Comparison of ENCODE assay signal across 31 cellular contexts in the genomic region with DNA sequence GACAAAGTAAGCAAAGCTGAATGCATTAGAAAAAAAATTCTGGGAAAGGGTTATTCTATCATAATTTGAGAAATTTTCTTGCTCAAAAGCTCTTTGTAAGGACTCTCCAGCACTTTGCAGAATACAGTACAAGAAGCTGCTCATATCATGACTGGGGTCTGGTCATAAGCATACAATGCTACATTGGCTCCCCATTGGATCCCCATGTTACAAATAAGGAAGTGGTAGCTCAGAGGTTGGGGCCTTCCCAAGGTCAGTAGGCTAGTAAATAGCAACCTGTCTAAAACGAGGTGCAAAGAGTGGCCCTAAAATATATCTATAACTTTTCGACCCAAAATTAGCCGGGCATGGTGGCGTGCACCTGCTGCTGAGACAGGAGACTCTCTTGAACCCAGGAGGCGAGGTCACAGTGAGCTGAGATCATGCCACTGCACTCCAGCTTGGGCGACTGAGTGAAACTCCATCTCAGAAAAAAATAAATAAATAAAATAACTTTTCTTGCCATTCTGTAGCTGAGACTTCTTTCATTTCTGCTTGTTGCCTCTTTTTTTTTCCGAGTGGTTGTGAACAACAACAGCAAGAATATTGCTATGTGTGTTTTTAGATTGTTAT. TPM values are rescaled to one million over a fixed set of nuclear protein-coding genes. Genes with fewer than 3 reads are reported as not detected.
"Had no signal": no experiment of that assay in that cellular context is flagged by ENCODE, and none has a peak within 500 bp of the region (broad histone marks: within the 10 kb centered on the region; RNA-seq: fewer than 3 reads in every experiment).

No MANE protein-coding gene starts in this region.

- H3K27ac Mint-ChIP-seq: activated CD4-positive, alpha-beta memory T cell treated with anti-CD3 and anti-CD28 coated beads for 36 hours; activated CD4-positive, alpha-beta T cell treated with anti-CD3 and anti-CD28 coated beads, Interleukin-2, amount 10 ng/mL, durations not matched to agents 7 days and 5 days; activated naive CD4-positive, alpha-beta T cell treated with anti-CD3 and anti-CD28 coated beads, Interleukin-2, amount 50 U/mL, for 72 hours; activated naive CD8-positive, alpha-beta T cell treated with anti-CD3 and anti-CD28 coated beads, Interleukin-2, amount 50 U/mL, for 24 hours; brain had no signal

- H3K27ac ChIP-seq: RWPE1, SJCRH30 had no signal

- DNase-seq: activated CD4-positive, alpha-beta memory T cell treated with anti-CD3 and anti-CD28 coated beads for 36 hours; activated CD4-positive, alpha-beta T cell treated with anti-CD3 and anti-CD28 coated beads, Interleukin-2, amount 10 ng/mL, durations not matched to agents 7 days and 5 days; activated CD4-positive, CD25-positive, alpha-beta regulatory T cell; activated CD8-positive, alpha-beta memory T cell treated with anti-CD3 and anti-CD28 coated beads for 24 hours; activated effector memory CD4-positive, alpha-beta T cell treated with anti-CD3 and anti-CD28 coated beads, Interleukin-2, amount 50 U/mL, for 16 hours; activated naive CD4-positive, alpha-beta T cell treated with Interleukin-2 at 50 U/mL for 16 hours; activated naive CD8-positive, alpha-beta T cell treated with anti-CD3 and anti-CD28 coated beads, Interleukin-2, amount 50 U/mL, for 24 hours; activated T-cell treated with anti-CD3 and anti-CD28 coated beads, Interleukin-2, amount 50 U/mL, for 4 hours; amniotic stem cell; NCI-H1048; NCI-H146; NCI-H187 treated with DMSO at 0.1 percent for 48 hours; NCI-H2081 treated with DMSO at 0.1 percent for 48 hours; NCI-H2171; NCI-H2227 treated with DMSO at 0.1 percent for 48 hours; NCI-H446 treated with DMSO at 0.1 percent for 48 hours; NCI-H524 treated with DMSO at 0.1 percent for 48 hours; NCI-H774; OCI-M1; Peyer's patch; Right ventricle myocardium superior; SJCRH30; SK-N-SH; T-helper 1 cell had no signal

- H3K9me3 Mint-ChIP-seq: activated CD4-positive, alpha-beta memory T cell treated with anti-CD3 and anti-CD28 coated beads for 36 hours; activated CD4-positive, alpha-beta T cell treated with anti-CD3 and anti-CD28 coated beads, Interleukin-2, amount 10 ng/mL, durations not matched to agents 7 days and 5 days; activated naive CD4-positive, alpha-beta T cell treated with anti-CD3 and anti-CD28 coated beads, Interleukin-2, amount 50 U/mL, for 72 hours; activated naive CD8-positive, alpha-beta T cell treated with anti-CD3 and anti-CD28 coated beads, Interleukin-2, amount 50 U/mL, for 24 hours; activated T-cell treated with anti-CD3 and anti-CD28 coated beads, Interleukin-2, amount 50 U/mL, for 4 hours; central memory CD8-positive, alpha-beta T cell had no signal

- H3K36me3 Mint-ChIP-seq: activated CD4-positive, alpha-beta memory T cell treated with anti-CD3 and anti-CD28 coated beads for 36 hours; brain had no signal

- H3K36me3 ChIP-seq: Peyer's patch, SJCRH30 had no signal

- H3K9me2 ChIP-seq: SK-N-SH had no signal

- H3K4me3 Mint-ChIP-seq: activated CD4-positive, alpha-beta memory T cell treated with anti-CD3 and anti-CD28 coated beads for 36 hours; activated CD4-positive, alpha-beta T cell treated with anti-CD3 and anti-CD28 coated beads, Interleukin-2, amount 10 ng/mL, durations not matched to agents 7 days and 5 days; activated naive CD8-positive, alpha-beta T cell treated with anti-CD3 and anti-CD28 coated beads, Interleukin-2, amount 50 U/mL, for 24 hours; activated T-cell treated with anti-CD3 and anti-CD28 coated beads, Interleukin-2, amount 50 U/mL, for 4 hours; central memory CD8-positive, alpha-beta T cell had no signal

- ATAC-seq: activated naive CD4-positive, alpha-beta T cell treated with anti-CD3 and anti-CD28 coated beads, Interleukin-2, amount 50 U/mL, for 72 hours; activated naive CD8-positive, alpha-beta T cell treated with anti-CD3 and anti-CD28 coated beads, Interleukin-2, amount 50 U/mL, for 24 hours; activated T-cell treated with anti-CD3 and anti-CD28 coated beads, Interleukin-2, amount 50 U/mL, for 4 hours had no signal

- H3K4me1 Mint-ChIP-seq: central memory CD8-positive, alpha-beta T cell had no signal

- H3K4me2 ChIP-seq: SK-N-SH had no signal

- H3K9me3 ChIP-seq: Peyer's patch, SJCRH30, SK-N-SH had no signal

- H3K4me3 ChIP-seq: SJCRH30 had no signal

- H3K4me1 ChIP-seq: SJCRH30 had no signal

RNA-seq across cellular contexts. Expression of a gene that starts 10.1 kb away (rescaled TPM):
- total RNA-seq: activated CD4-positive, alpha-beta memory T cell treated with anti-CD3 and anti-CD28 coated beads for 36 hours; activated CD4-positive, alpha-beta T cell treated with anti-CD3 and anti-CD28 coated beads, Interleukin-2, amount 10 ng/mL, durations not matched to agents 7 days and 5 days; activated naive CD4-positive, alpha-beta T cell treated with anti-CD3 and anti-CD28 coated beads, Interleukin-2, amount 50 U/mL, for 72 hours; astrocyte; MCF 10A; Right ventricle myocardium superior; SJCRH30; T-helper 2 cell treated with Interferon-gamma antibody and Interleukin-4, amounts not matched to agents 100 ng/mL and 5 ng/mL, for 36 hours had no signal
- polyA plus RNA-seq: SK-N-SH had no signal

RNA-seq across cellular contexts. Expression of a gene that starts 29.5 kb away (rescaled TPM):
- total RNA-seq: activated CD4-positive, alpha-beta memory T cell treated with anti-CD3 and anti-CD28 coated beads for 36 hours; activated CD4-positive, alpha-beta T cell treated with anti-CD3 and anti-CD28 coated beads, Interleukin-2, amount 10 ng/mL, durations not matched to agents 7 days and 5 days; activated naive CD4-positive, alpha-beta T cell treated with anti-CD3 and anti-CD28 coated beads, Interleukin-2, amount 50 U/mL, for 72 hours; activated T-cell treated with anti-CD3 and anti-CD28 coated beads, Interleukin-2, amount 50 U/mL, for 4 hours; astrocyte; MCF 10A; Right ventricle myocardium superior; SJCRH30; T-helper 2 cell treated with Interferon-gamma antibody and Interleukin-4, amounts not matched to agents 100 ng/mL and 5 ng/mL, for 36 hours had no signal
- polyA plus RNA-seq: SK-N-SH had no signal

RNA-seq across cellular contexts. Expression of a gene that starts 39.2 kb away (rescaled TPM):
- total RNA-seq: activated CD4-positive, alpha-beta memory T cell treated with anti-CD3 and anti-CD28 coated beads for 36 hours; activated CD4-positive, alpha-beta T cell treated with anti-CD3 and anti-CD28 coated beads, Interleukin-2, amount 10 ng/mL, durations not matched to agents 7 days and 5 days; activated naive CD4-positive, alpha-beta T cell treated with anti-CD3 and anti-CD28 coated beads, Interleukin-2, amount 50 U/mL, for 72 hours; activated T-cell treated with anti-CD3 and anti-CD28 coated beads, Interleukin-2, amount 50 U/mL, for 4 hours; astrocyte; Peyer's patch; Right ventricle myocardium superior; SJCRH30; T-helper 2 cell treated with Interferon-gamma antibody and Interleukin-4, amounts not matched to agents 100 ng/mL and 5 ng/mL, for 36 hours had no signal
- polyA plus RNA-seq: SK-N-SH had no signal
